ENCODE assay signal across 12 cellular contexts in genomic region chr10:122140477-122140902, GRCh38.
DNase-seq lines count a peak whose midpoint lies in the region; ATAC-seq and TF ChIP-seq lines count a peak whose summit lies in the region.
"Had no signal": no experiment of that assay in that cellular context is flagged by ENCODE, and none has a peak within 500 bp of the region (broad histone marks: within the 10 kb centered on the region; RNA-seq: fewer than 3 reads in every experiment).

No MANE protein-coding gene starts in this region.

- peaks cover 31% of the 10 kb centered on the region for H3K4me1 Mint-ChIP-seq in MCF 10A (ENCODE audit: insufficient read depth, unreplicated experiment)

- BruUV-seq in MCF 10A (replicated peaks; lab: Mats Ljungman, UMichigan), result no TSS peak

- H3K9me3 ChIP-seq in thyroid gland, result no peaks in the 10 kb centered on the region

- H3K9me3 Mint-ChIP-seq in MCF 10A (ENCODE audit: unreplicated experiment), result peaks cover 6% of the 10 kb centered on the region

- H3K27me3 ChIP-seq in layer of hippocampus (ENCODE audit: control insufficient read depth, insufficient read depth, low read length), result no peaks in the 10 kb centered on the region
- H3K27me3 ChIP-seq in thyroid gland, result no peaks in the 10 kb centered on the region

- 45 to 55% methylated on average over 9 of the region's 9 CpGs for WGBS in thyroid gland, 2 donors

- intact Hi-C loops in MCF 10A (cut with micrococcal nuclease), result loop anchor here (10.0 kb wide), 1 partner anchor 124 kb away; no protein-coding TSS in a partner anchor
- intact Hi-C loops in thyroid gland (cut with DNase I), result no loop called here

- H3K4me1 ChIP-seq in thyroid gland, result peaks cover 48 to 66% of the 10 kb centered on the region in 2 donors

- peaks cover 3% of the 10 kb centered on the region in 2 donors for H3K36me3 ChIP-seq in thyroid gland

- peaks cover 90% of the 10 kb centered on the region for H3K36me3 Mint-ChIP-seq in MCF 10A (ENCODE audit: insufficient read depth, unreplicated experiment)

- no peak for ATAC-seq in GM19023 (IDR thresholded peaks at IDR 0.05; ENCODE audit: unreplicated experiment)
- ATAC-seq in HG02610 (IDR thresholded peaks at IDR 0.05; ENCODE audit: unreplicated experiment), result no peak
- no peak for ATAC-seq in HG02678 (IDR thresholded peaks at IDR 0.05; ENCODE audit: unreplicated experiment)

- peak overlapping the region; percentile 53 for H3K27ac ChIP-seq in layer of hippocampus (ENCODE audit: low read depth, low read length)
- H3K27ac ChIP-seq in thyroid gland, result peak overlapping the region; percentile 86 to 97 (median 97)
- H3K27ac ChIP-seq: 22Rv1 had no signal

- peak in 1 of 2 donors; percentile 24 for TF ChIP-seq POLR2A in thyroid gland (IDR thresholded peaks at IDR 0.05)

- POLR2A ChIA-PET in MCF 10A (lab: Yijun Ruan, JAX), result interaction anchor here (0.6 to 5.1 kb wide), 13 partner anchors 7 to 213 kb away, joined by 3 to 49 read pairs (median 5); partner anchors contain the start of gene ATE1

- CTCF ChIA-PET in MCF 10A (lab: Yijun Ruan, JAX), result interaction anchor here (0.5 to 1.6 kb wide), 6 partner anchors 13 to 1647 kb away, joined by 3 to 8 read pairs (median 4); no protein-coding TSS in a partner anchor

- H3K27me3 Mint-ChIP-seq in MCF 10A (ENCODE audit: insufficient read depth, unreplicated experiment), result no peaks in the 10 kb centered on the region

- DNase-seq in DMS 273 (lab: John Stamatoyannopoulos, UW; ENCODE audit: unreplicated experiment), result peak; percentile 39
- no peak for DNase-seq in DMS 273 treated with DMSO at 0.1 percent for 48 hours (lab: John Stamatoyannopoulos, UW)
- peak; percentile 90 for DNase-seq in MCF 10A (ENCODE audit: unreplicated experiment)
- peak; percentile 77 to 86 for DNase-seq in thyroid gland
- DNase-seq: activated effector memory CD4-positive, alpha-beta T cell treated with anti-CD3 and anti-CD28 coated beads, Interleukin-2, amount 50 U/mL, for 16 hours; NCI-H1105 treated with DMSO at 0.1 percent for 48 hours; T-helper 2 cell had no signal

- TF ChIP-seq CTCF in MCF 10A (IDR thresholded peaks at IDR 0.05; ENCODE audit: unreplicated experiment) (no peak), thyroid gland (IDR thresholded peaks at IDR 0.05) (no peak)

- H3K4me3 ChIP-seq in thyroid gland (replicated peaks in 1 of 3), result no peak overlapping the region

- H3K4me3 Mint-ChIP-seq in MCF 10A (ENCODE audit: unreplicated experiment), result peak overlapping the region; percentile 46

- peak overlapping the region; percentile 74 for H3K27ac Mint-ChIP-seq in MCF 10A (ENCODE audit: low read depth, unreplicated experiment)
